Comparison of ENCODE assay signal across 9 cellular contexts in the genomic region with DNA sequence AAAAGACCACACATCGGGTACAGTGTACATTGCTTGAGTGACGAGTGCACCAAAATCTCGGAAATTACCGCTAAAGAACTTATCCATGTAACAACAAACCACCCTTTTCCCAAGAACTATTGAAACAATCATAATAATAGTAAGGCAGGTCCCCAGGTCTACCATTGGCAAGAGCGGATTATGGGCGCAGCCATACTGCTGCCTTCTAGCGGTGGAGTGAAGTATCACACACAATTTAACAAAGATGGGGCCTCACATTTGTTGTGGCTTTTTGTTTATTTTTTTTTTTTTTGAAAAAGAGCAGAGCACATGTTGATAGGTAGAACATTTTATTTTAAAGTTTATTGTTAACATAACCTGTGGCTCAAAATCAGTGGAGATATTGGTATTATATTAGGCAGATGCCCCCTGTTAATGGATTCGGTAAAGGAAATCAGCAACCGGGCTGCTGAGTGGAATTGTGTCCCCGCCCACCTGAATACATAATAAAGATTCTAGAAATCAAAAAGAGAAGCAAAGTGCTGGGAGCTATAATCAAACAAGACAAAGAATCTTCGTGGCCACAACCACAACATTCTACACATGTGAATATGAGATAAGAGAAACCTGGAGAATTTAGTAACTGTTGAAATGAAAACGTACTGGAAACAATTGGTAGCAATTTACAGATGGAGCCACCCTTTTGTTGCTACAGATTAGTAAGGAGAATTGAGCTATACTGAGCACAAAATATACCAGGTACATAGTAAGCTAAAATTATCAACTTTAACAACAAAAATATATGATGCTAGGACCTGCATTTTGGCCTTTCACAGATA.
DNase-seq lines count a peak whose midpoint lies in the region; ATAC-seq and TF ChIP-seq lines count a peak whose summit lies in the region.
"Had no signal": no experiment of that assay in that cellular context is flagged by ENCODE, and none has a peak within 500 bp of the region (broad histone marks: within the 10 kb centered on the region; RNA-seq: fewer than 3 reads in every experiment).

No MANE protein-coding gene starts in this region.

- 76 to 78% methylated on average over 12 of the region's 12 CpGs for WGBS in esophagus squamous epithelium, 2 donors

- H3K4me3 ChIP-seq in OCI-LY1 (ENCODE audit: low read depth, low read length, poor library complexity, severe bottlenecking) (no peak overlapping the region), esophagus squamous epithelium (no peak overlapping the region), tibial artery (no peak overlapping the region)

- H3K79me2 ChIP-seq in OCI-LY1 (ENCODE audit: insufficient read depth, low read length) = no peaks in the 10 kb centered on the region

- TF ChIP-seq CTCF in natural killer cell (IDR thresholded peaks at IDR 0.05) (peak; percentile 35), OCI-LY1 (IDR thresholded peaks at IDR 0.05; ENCODE audit: low read length) (peak; percentile 88), esophagus squamous epithelium (IDR thresholded peaks at IDR 0.05) (peak in 5 of 6 experiments; percentile 20 to 50 (median 37)), tibial artery (IDR thresholded peaks at IDR 0.05) (peak; percentile 19 to 36)

- no peak overlapping the region for H3K27ac ChIP-seq in OCI-LY1 (ENCODE audit: low read depth, low read length, poor library complexity, severe bottlenecking)
- no peak overlapping the region for H3K27ac ChIP-seq in esophagus squamous epithelium
- no peak overlapping the region for H3K27ac ChIP-seq in tibial artery

- H3K4me1 ChIP-seq in OCI-LY1 (ENCODE audit: insufficient read depth, low read length, severe bottlenecking) (no peaks in the 10 kb centered on the region), esophagus squamous epithelium (no peaks in the 10 kb centered on the region), tibial artery (no peaks in the 10 kb centered on the region)

- ATAC-seq in natural killer cell = no peak
- ATAC-seq in natural killer cell treated with Interleukin-12 subunit alpha and Interleukin-12 subunit beta and Interleukin-15 and Interleukin-18, amount 100 ng/mL, for 72 hours = no peak
- ATAC-seq in HG02885 (IDR thresholded peaks at IDR 0.05; ENCODE audit: poor library complexity, unreplicated experiment) = no peak
- ATAC-seq in GM19452 (IDR thresholded peaks at IDR 0.05; ENCODE audit: unreplicated experiment) = no peak

- no peaks in the 10 kb centered on the region for H3K9me2 ChIP-seq in OCI-LY1 (ENCODE audit: low read depth, low read length)

- H3K4me3 Mint-ChIP-seq in natural killer cell = no peak overlapping the region
- H3K4me3 Mint-ChIP-seq in natural killer cell treated with Interleukin-12 subunit alpha and Interleukin-12 subunit beta and Interleukin-15 and Interleukin-18, amount 100 ng/mL, for 72 hours = no peak overlapping the region

- no peak overlapping the region for H3K9ac ChIP-seq in OCI-LY1 (ENCODE audit: low read length)

- peaks cover 10 to 17% of the 10 kb centered on the region in 2 donors for H3K27me3 Mint-ChIP-seq in natural killer cell (ENCODE audit: low read depth in 2 of 2)
- peaks cover 12 to 15% of the 10 kb centered on the region in 2 donors for H3K27me3 Mint-ChIP-seq in natural killer cell treated with Interleukin-12 subunit alpha and Interleukin-12 subunit beta and Interleukin-15 and Interleukin-18, amount 100 ng/mL, for 72 hours

- DNase-seq in natural killer cell (no peak), esophagus squamous epithelium (lab: John Stamatoyannopoulos, UW) (no peak), tibial artery (no peak), mesenteric fat pad (ENCODE audit: low spot score) (no peak)
- no peak for DNase-seq in natural killer cell treated with Interleukin-12 subunit alpha and Interleukin-12 subunit beta and Interleukin-15 and Interleukin-18, amount 100 ng/mL, for 72 hours (ENCODE audit: low spot score)

- H3K4me2 ChIP-seq in OCI-LY1 (ENCODE audit: low read length) = no peak overlapping the region

- no peak for TF ChIP-seq POLR2A in esophagus squamous epithelium (IDR thresholded peaks at IDR 0.05)

- H4K20me1 ChIP-seq in OCI-LY1 (ENCODE audit: insufficient read depth, low read length) = no peaks in the 10 kb centered on the region

- intact Hi-C loops in natural killer cell (cut with micrococcal nuclease) (loop anchor here (2.0 kb wide), 1 partner anchor 194 kb away; no protein-coding TSS in a partner anchor), esophagus squamous epithelium (cut with DNase I) (loop anchor here (10.0 kb wide), 1 partner anchor 192 kb away; no protein-coding TSS in a partner anchor), tibial artery (cut with DNase I; ENCODE audit: low total_unique reads) (no loop called here)

- H3K36me3 Mint-ChIP-seq in natural killer cell = no peaks in the 10 kb centered on the region
- no peaks in the 10 kb centered on the region for H3K36me3 Mint-ChIP-seq in natural killer cell treated with Interleukin-12 subunit alpha and Interleukin-12 subunit beta and Interleukin-15 and Interleukin-18, amount 100 ng/mL, for 72 hours
- H3K36me3 Mint-ChIP-seq: T-cell had no signal

- H3K27me3 ChIP-seq in OCI-LY1 (ENCODE audit: insufficient read depth, low read length) (peaks cover 4% of the 10 kb centered on the region; the same call in 1 of the 2 replicates), esophagus squamous epithelium (peaks cover 0 to 19% (median 0%) of the 10 kb centered on the region in 4 donors), tibial artery (peaks cover 0 to 14% of the 10 kb centered on the region in 2 donors)

- H3K4me1 Mint-ChIP-seq in natural killer cell = peaks cover 8 to 9% of the 10 kb centered on the region in 2 donors
- peaks cover 6 to 9% of the 10 kb centered on the region in 2 donors for H3K4me1 Mint-ChIP-seq in natural killer cell treated with Interleukin-12 subunit alpha and Interleukin-12 subunit beta and Interleukin-15 and Interleukin-18, amount 100 ng/mL, for 72 hours (ENCODE audit: low read depth in 2 of 2)

- no peaks in the 10 kb centered on the region for H3K9me3 Mint-ChIP-seq in natural killer cell
- H3K9me3 Mint-ChIP-seq in natural killer cell treated with Interleukin-12 subunit alpha and Interleukin-12 subunit beta and Interleukin-15 and Interleukin-18, amount 100 ng/mL, for 72 hours = no peaks in the 10 kb centered on the region
- H3K9me3 Mint-ChIP-seq: T-cell had no signal

- no peak overlapping the region for H2AFZ ChIP-seq in OCI-LY1 (ENCODE audit: low read length)

- H3K9me3 ChIP-seq in OCI-LY1 (ENCODE audit: low read length) (0 out of 2 replicates have a peak, but pooled peaks cover 7% of the 10 kb centered on the region), esophagus squamous epithelium (no peaks in the 10 kb centered on the region), tibial artery (no peaks in the 10 kb centered on the region)

- H3F3A ChIP-seq in OCI-LY1 (ENCODE audit: insufficient read depth, low read length) = no peaks in the 10 kb centered on the region

- H3K27ac Mint-ChIP-seq in natural killer cell = no peak overlapping the region
- no peak overlapping the region for H3K27ac Mint-ChIP-seq in natural killer cell treated with Interleukin-12 subunit alpha and Interleukin-12 subunit beta and Interleukin-15 and Interleukin-18, amount 100 ng/mL, for 72 hours
- H3K27ac Mint-ChIP-seq: T-cell had no signal

- no peaks in the 10 kb centered on the region; the same call in 1 of the 2 replicates for H3K36me3 ChIP-seq in OCI-LY1 (ENCODE audit: insufficient read depth, low read length)
- no peaks in the 10 kb centered on the region for H3K36me3 ChIP-seq in esophagus squamous epithelium
- no peaks in the 10 kb centered on the region for H3K36me3 ChIP-seq in tibial artery

Comparison
In these comparisons a context has a peak if more than half of its experiments do, and no peak if none do; other contexts are left out.
1. CTCF ChIP-seq: peak in every context shown above with its lines; median percentile 88 in OCI-LY1; 37 in esophagus squamous epithelium; 35 in natural killer cell; 28 in tibial artery.